8 cellular contexts compared by ENCODE assay signal in the genomic region with DNA sequence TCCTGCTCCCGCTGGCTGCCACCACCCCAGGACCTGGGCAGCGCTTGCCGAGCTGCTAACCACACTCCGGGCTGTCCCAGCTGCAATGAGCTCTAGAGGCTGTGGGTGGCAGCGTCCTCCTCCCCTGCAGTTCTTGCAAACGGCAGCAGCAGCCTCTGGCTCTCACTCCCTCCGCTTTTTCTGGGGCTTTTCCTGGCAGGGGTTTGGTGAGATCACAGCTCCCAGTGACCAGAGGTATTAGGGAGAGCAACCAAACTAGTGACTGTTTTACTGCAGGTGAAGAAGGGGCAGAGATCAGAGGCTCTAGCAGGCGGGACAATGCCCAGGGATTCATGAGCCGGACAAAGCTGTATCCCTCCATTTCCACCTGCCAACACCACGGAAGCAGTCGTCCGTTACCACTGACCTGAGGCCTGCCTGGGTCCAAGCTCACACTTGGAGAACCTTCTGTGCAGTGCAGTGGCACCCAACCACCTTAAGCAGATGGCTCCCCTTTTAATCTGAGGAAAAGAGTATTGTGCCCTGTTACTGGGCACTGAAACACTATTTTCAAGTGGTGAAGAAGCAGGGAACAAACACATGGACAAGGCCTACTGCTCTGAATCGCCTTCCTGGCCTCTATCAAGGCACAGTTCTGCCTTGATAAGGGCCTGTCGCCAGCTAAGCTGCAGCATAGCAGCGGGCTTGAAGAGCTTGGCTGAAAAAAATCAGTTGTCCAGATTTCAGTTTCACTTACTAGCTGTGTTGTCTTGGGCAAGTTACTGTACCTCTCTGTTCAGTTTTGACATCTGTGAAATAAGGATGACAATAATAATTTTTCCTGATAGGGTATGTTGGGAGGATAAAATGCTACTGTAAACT. TPM values are rescaled to one million over a fixed set of nuclear protein-coding genes. Genes with fewer than 3 reads are reported as not detected.
A peak's percentile ranks its signal among the peaks of the same experiment; 100 is the strongest.
DNase-seq lines count a peak whose midpoint lies in the region; ATAC-seq, FAIRE-seq and TF ChIP-seq lines count a peak whose summit lies in the region.

Gene F5 (minus strand): TSS at position 87 of the 861 bp plus-strand sequence. CDS start 95 bp downstream, outside the sequence.

- H3K4me1 ChIP-seq in kidney (ENCODE audit: control insufficient read depth in 1 of 2, insufficient read depth in 1 of 2, low read depth in 1 of 2, low read length in 2 of 2), result peaks cover 0 to 7% of the 10 kb centered on the region in 2 donors

- no peak for FAIRE-seq in kidney (lab: Jason Lieb, UNC)

- intact Hi-C loops in kidney (cut with DNase I), result no loop called here

- peak; percentile 93 for ATAC-seq in HG02884 (IDR thresholded peaks at IDR 0.05; ENCODE audit: unreplicated experiment)

- H3K36me3 ChIP-seq in kidney (ENCODE audit: control insufficient read depth in 1 of 2, insufficient read depth in 2 of 2, low read length in 2 of 2), result no peaks in the 10 kb centered on the region

- H3K9ac ChIP-seq in kidney (ENCODE audit: low read length in 2 of 2), result peak within 1 kb of the TSS in 1 of 2 donors; percentile 39

- no peak within 1 kb of the TSS for H3K4me3 ChIP-seq in cardiac fibroblast (replicated peaks in 1 of 2; ENCODE audit: low read depth in 2 of 2, low read length in 2 of 2)
- H3K4me3 ChIP-seq in kidney (ENCODE audit: low read length in 2 of 2), result peak within 1 kb of the TSS; percentile 39 to 47

- TF ChIP-seq CTCF in cardiac fibroblast (IDR thresholded peaks at IDR 0.05; ENCODE audit: low read depth, low read length) (peak; percentile 68), kidney (IDR thresholded peaks at IDR 0.05; ENCODE audit: borderline replicate concordance, extremely low read depth, insufficient read depth) (peak; percentile 44)

- H3K9me3 ChIP-seq in kidney (ENCODE audit: control insufficient read depth in 1 of 2, low read length in 2 of 2), result no peaks in the 10 kb centered on the region

- H3K27ac ChIP-seq in kidney (ENCODE audit: low read depth in 2 of 2, low read length in 2 of 2), result no peak within 1 kb of the TSS

- DNase-seq in NCI-H1436 (lab: John Stamatoyannopoulos, UW) (peak; percentile 31), NCI-H1436 treated with DMSO at 0.1 percent for 48 hours (lab: John Stamatoyannopoulos, UW) (no peak), NCI-H2107 treated with DMSO at 0.1 percent for 48 hours (lab: John Stamatoyannopoulos, UW; ENCODE audit: unreplicated experiment) (peak; percentile 72), cardiac fibroblast (ENCODE audit: low read depth in 2 of 2) (peak; percentile 58 to 72), kidney (peak; percentile 91)
- peak; percentile 59 for DNase-seq in activated CD4-positive, CD25-positive, alpha-beta regulatory T cell treated with anti-CD3 and anti-CD28 coated beads, Interleukin-2, amount 50 U/mL, for 16 hours (ENCODE audit: low read depth, low spot score)
- DNase-seq in stimulated activated CD4-positive, alpha-beta T cell treated with anti-CD3 and anti-CD28 coated beads, Interleukin-12 subunit alpha, Interleukin-12 subunit beta, amount 100 ng/mL, for 48 hours (ENCODE audit: low read depth in 2 of 3, low spot score in 1 of 3), result peak; percentile 67 to 79 (median 75)

RNA-seq across cellular contexts. Expression of gene F5, which starts in this region (rescaled TPM):
- total RNA-seq in kidney, result 3.8 TPM
- 5.1 TPM for polyA plus RNA-seq in kidney (ENCODE audit: insufficient read depth, low read depth, low replicate concordance)

Comparison
In these comparisons a context has a peak if more than half of its experiments do, and no peak if none do; other contexts are left out.
1. H3K4me3 ChIP-seq: peak in kidney (2 of 2); none in cardiac fibroblast (0 of 2).